ENCODE assay signal across 15 cellular contexts in genomic region chr2:72027426-72028161, GRCh38.
DNase-seq lines count a peak whose midpoint lies in the region; ATAC-seq and TF ChIP-seq lines count a peak whose summit lies in the region.
"Had no signal": no experiment of that assay in that cellular context is flagged by ENCODE, and none has a peak within 500 bp of the region (broad histone marks: within the 10 kb centered on the region; RNA-seq: fewer than 3 reads in every experiment).

No MANE protein-coding gene starts in this region.

- no peak for TF ChIP-seq RAD21 in IMR-90 (IDR thresholded peaks at IDR 0.05; ENCODE audit: low read length)

- no peak overlapping the region for H3K4me3 ChIP-seq in AG10803 (ENCODE audit: low read length)
- H3K4me3 ChIP-seq in IMR-90 (ENCODE audit: insufficient read depth, low read depth, low read length): no peak overlapping the region
- H3K4me3 ChIP-seq in coronary artery: no peak overlapping the region
- H3K4me3 ChIP-seq: hepatocyte had no signal

- no peaks in the 10 kb centered on the region for H3K9me1 ChIP-seq in IMR-90 (ENCODE audit: insufficient read depth, low read length)

- POLR2A ChIA-PET in IMR-90 (lab: Charles Lee; ENCODE audit: unreplicated experiment): no interaction called here

- intact Hi-C loops in IMR-90 (cut with micrococcal nuclease): no loop called here

- no peak overlapping the region for H3K14ac ChIP-seq in IMR-90 (replicated peaks; ENCODE audit: low read depth, low read length)

- TF ChIP-seq CTCF in AG10803 (conservative IDR thresholded peaks at IDR 0.05; ENCODE audit: low read length) (no peak), IMR-90 (conservative IDR thresholded peaks at IDR 0.05; ENCODE audit: low read depth, low read length) (no peak), coronary artery (IDR thresholded peaks at IDR 0.05) (no peak)

- H4K8ac ChIP-seq in IMR-90 (ENCODE audit: low read depth in 2 of 2, low read length in 2 of 2): no peak overlapping the region

- peak overlapping the region; percentile 63 for H2AK9ac ChIP-seq in IMR-90 (replicated peaks; ENCODE audit: low read depth, low read length, poor library complexity)

- BruUV-seq in IMR-90 (replicated peaks; lab: Mats Ljungman, UMichigan): no TSS peak

- ATAC-seq in IMR-90 (ENCODE audit: low read depth): no peak
- no peak for ATAC-seq in GM18868 (IDR thresholded peaks at IDR 0.05; ENCODE audit: unreplicated experiment)
- ATAC-seq: activated naive CD8-positive, alpha-beta T cell treated with anti-CD3 and anti-CD28 coated beads, Interleukin-2, amount 50 U/mL, for 24 hours had no signal

- no peaks in the 10 kb centered on the region for H3K79me1 ChIP-seq in IMR-90 (ENCODE audit: low read depth in 1 of 2, low read length in 2 of 2)

- 69% methylated on average over 2 of the region's 13 CpGs; no CpG with 5 or more reads in 1 of the 2 experiments for WGBS in IMR-90 (ENCODE audit: extremely low coverage in 2 of 2, insufficient read length in 1 of 2), 2 experiments

- no peak overlapping the region for H3K9ac ChIP-seq in IMR-90 (ENCODE audit: low read depth, low read length)

- no peak overlapping the region for H3K4me2 ChIP-seq in IMR-90 (ENCODE audit: low read depth, low read length)
- H3K4me2 ChIP-seq: hepatocyte had no signal

- no peak overlapping the region for H2BK15ac ChIP-seq in IMR-90 (ENCODE audit: low read depth, low read length)

- H3K27me3 ChIP-seq in IMR-90 (ENCODE audit: control insufficient read depth, insufficient read depth, low read length): peaks cover 1% of the 10 kb centered on the region; the same call in 1 of the 2 replicates
- H3K27me3 ChIP-seq: hepatocyte, neutrophil had no signal

- no peak overlapping the region for H3K4ac ChIP-seq in IMR-90 (ENCODE audit: low read depth, low read length)

- H3K27ac ChIP-seq in IMR-90 (ENCODE audit: insufficient read depth, low read length) (no peak overlapping the region), coronary artery (no peak overlapping the region)
- H3K27ac ChIP-seq: hepatocyte, neutrophil had no signal

- H3K4me1 ChIP-seq in IMR-90 (ENCODE audit: control insufficient read depth, insufficient read depth, low read length): no peaks in the 10 kb centered on the region

- no peak overlapping the region for H3K56ac ChIP-seq in IMR-90 (ENCODE audit: extremely low read depth, insufficient read depth, low read length)

- peak; percentile 8 for DNase-seq in AG10803 (ENCODE audit: low read depth)
- no peak for DNase-seq in IMR-90
- DNase-seq in coronary artery (ENCODE audit: low spot score): peak; percentile 41
- DNase-seq in mucosa of gallbladder (ENCODE audit: low spot score): peak; percentile 8
- DNase-seq in germinal center (ENCODE audit: low spot score): no peak
- no peak for DNase-seq in NCI-H748 (lab: John Stamatoyannopoulos, UW; ENCODE audit: unreplicated experiment)
- no peak for DNase-seq in superior temporal gyrus (ENCODE audit: extremely low spot score)
- DNase-seq: activated naive CD8-positive, alpha-beta T cell treated with anti-CD3 and anti-CD28 coated beads, Interleukin-2, amount 50 U/mL, for 24 hours; DMS79 treated with DMSO at 0.1 percent for 48 hours; NCI-H2081 treated with DMSO at 0.1 percent for 48 hours; SIG-M5; substantia nigra had no signal

- H3K18ac ChIP-seq in IMR-90 (ENCODE audit: low read depth, low read length): no peak overlapping the region

- no peak overlapping the region for H2BK5ac ChIP-seq in IMR-90 (ENCODE audit: low read depth, low read length, poor library complexity, severe bottlenecking)

- H2AFZ ChIP-seq in IMR-90 (replicated peaks; ENCODE audit: low read length, poor library complexity): no peak overlapping the region
- H2AFZ ChIP-seq: hepatocyte had no signal

- H3K23ac ChIP-seq in IMR-90 (ENCODE audit: low read depth, low read length): no peak overlapping the region

- H4K20me1 ChIP-seq in IMR-90 (ENCODE audit: insufficient read depth, low read length): no peaks in the 10 kb centered on the region

- no peak overlapping the region for H2BK120ac ChIP-seq in IMR-90 (ENCODE audit: low read depth, low read length)

- dilution Hi-C loops in IMR-90 (cut with HindIII; ENCODE audit: low sequenced_read_pairs, unreplicated experiment): no loop called here

- no peak overlapping the region for H2AK5ac ChIP-seq in IMR-90 (ENCODE audit: low read depth, low read length)

- CTCF ChIA-PET in IMR-90 (lab: Yijun Ruan, JAX): no interaction called here

- TF ChIP-seq POLR2A in IMR-90 (IDR thresholded peaks at IDR 0.05; ENCODE audit: low read depth, low read length): no peak

- H4K5ac ChIP-seq in IMR-90 (ENCODE audit: low read depth, low read length): no peak overlapping the region

- in situ Hi-C loops in IMR-90 (cut with MboI; ENCODE audit: low sequenced_read_pairs): no loop called here

- H3K36me3 ChIP-seq in IMR-90 (ENCODE audit: control insufficient read depth, insufficient read depth, low read length): no peaks in the 10 kb centered on the region
- H3K36me3 ChIP-seq: neutrophil had no signal

- H2BK20ac ChIP-seq in IMR-90 (ENCODE audit: low read depth, low read length): no peak overlapping the region

- H4K91ac ChIP-seq in IMR-90 (ENCODE audit: insufficient read depth, low read depth, low read length): no peak overlapping the region

- H3K9me3 ChIP-seq in IMR-90 (ENCODE audit: control insufficient read depth, insufficient read depth, low read length): no peaks in the 10 kb centered on the region
- H3K9me3 ChIP-seq: neutrophil had no signal

TF ChIP-seq in IMR-90, 13 proteins besides CTCF, POLR2A, EP300 and RAD21:
- TF ChIP-seq CEBPB (IDR thresholded peaks at IDR 0.05; ENCODE audit: low read depth, low read length) (no peak), CHD1 (IDR thresholded peaks at IDR 0.05; ENCODE audit: low read depth, low read length) (no peak), MAFK (IDR thresholded peaks at IDR 0.05; ENCODE audit: low read depth, low read length) (no peak), RCOR1 (IDR thresholded peaks at IDR 0.05; ENCODE audit: insufficient replicate concordance, low read length) (no peak), RFX5 (IDR thresholded peaks at IDR 0.05; ENCODE audit: low read depth, low read length) (no peak), BHLHE40 (IDR thresholded peaks at IDR 0.05; ENCODE audit: low read depth, low read length) (no peak), FOS (IDR thresholded peaks at IDR 0.05; ENCODE audit: low read depth, low read length) (no peak), USF2 (IDR thresholded peaks at IDR 0.05; ENCODE audit: low read depth, low read length) (no peak)

Comparison
In these comparisons a context has a peak if more than half of its experiments do, and no peak if none do; other contexts are left out.
1. DNase-seq: peak in AG10803 (single experiment), coronary artery (single experiment) and mucosa of gallbladder (single experiment); none in IMR-90 (single experiment), germinal center (single experiment), NCI-H748 (single experiment) and superior temporal gyrus (single experiment).